18 cellular contexts compared by ENCODE assay signal in genomic region chr13:28022848-28023518, GRCh38. TPM values are rescaled to one million over a fixed set of nuclear protein-coding genes. Genes with fewer than 3 reads are reported as not detected.
A peak's percentile ranks its signal among the peaks of the same experiment; 100 is the strongest.
DNase-seq lines count a peak whose midpoint lies in the region; FAIRE-seq and TF ChIP-seq lines count a peak whose summit lies in the region.
"Had no signal": no experiment of that assay in that cellular context is flagged by ENCODE, and none has a peak within 500 bp of the region (broad histone marks: within the 10 kb centered on the region; RNA-seq: fewer than 3 reads in every experiment).

No MANE protein-coding gene starts in this region.

- POLR2A ChIA-PET in GM10248 (lab: Yijun Ruan, JAX): no interaction called here

- H3K27me3 ChIP-seq in cardiac muscle cell: no peaks in the 10 kb centered on the region

- peaks cover 6% of the 10 kb centered on the region for H3K4me1 ChIP-seq in cardiac muscle cell (ENCODE audit: low read depth)
- H3K4me1 ChIP-seq: esophagus muscularis mucosa had no signal

- in situ Hi-C loops in astrocyte of the spinal cord (cut with HindIII; ENCODE audit: low sequenced_read_pairs): no loop called here

- TF ChIP-seq CTCF in cardiac muscle cell (IDR thresholded peaks at IDR 0.05; ENCODE audit: low read depth, low read length) (no peak), astrocyte of the spinal cord (IDR thresholded peaks at IDR 0.05; ENCODE audit: low read depth, low read length) (no peak), GM10248 (IDR thresholded peaks at IDR 0.05; ENCODE audit: control extremely low read depth, extremely low read depth, low read depth, missing control alignments) (no peak)

- H3K36me3 ChIP-seq in cardiac muscle cell: no peaks in the 10 kb centered on the region
- H3K36me3 ChIP-seq: esophagus muscularis mucosa had no signal

- CTCF ChIA-PET in GM10248 (lab: Yijun Ruan, JAX): no interaction called here

- intact Hi-C loops in cardiac septum (cut with DNase I): no loop called here

- DNase-seq in cardiac muscle cell (ENCODE audit: low read depth in 1 of 2, low spot score in 1 of 2) (peak; percentile 13 to 23), cardiac septum (ENCODE audit: low spot score) (no peak), astrocyte of the spinal cord (ENCODE audit: low read depth, low spot score) (peak; percentile 7), left kidney (ENCODE audit: low read depth, low spot score) (peak; percentile 30), urothelium cell line (ENCODE audit: low spot score) (peak; percentile 13), GM10248 (ENCODE audit: extremely low spot score) (no peak), NCI-H187 treated with DMSO at 0.1 percent for 48 hours (lab: John Stamatoyannopoulos, UW) (no peak)
- no peak for DNase-seq in stimulated activated CD4-positive, alpha-beta T cell treated with anti-CD3 and anti-CD28 coated beads, Interleukin-2, amount 100 ng/mL, for 48 hours
- DNase-seq: central memory CD4-positive, alpha-beta T cell; DMS 273 treated with DMSO at 0.1 percent for 48 hours; immature natural killer cell; naive thymus-derived CD4-positive, alpha-beta T cell; NCI-H146; T-helper 17 cell had no signal

- H3K9me3 ChIP-seq in cardiac muscle cell (ENCODE audit: low read depth): no peaks in the 10 kb centered on the region
- H3K9me3 ChIP-seq: esophagus muscularis mucosa had no signal

- FAIRE-seq in urothelium cell line (lab: Jason Lieb, UNC): no peak
- FAIRE-seq: GM19239 had no signal

- no peak overlapping the region for H3K27ac ChIP-seq in cardiac muscle cell
- H3K27ac ChIP-seq: esophagus muscularis mucosa had no signal

- no peak overlapping the region for H3K4me3 ChIP-seq in cardiac muscle cell
- H3K4me3 ChIP-seq in astrocyte of the spinal cord (ENCODE audit: low read depth, low read length): no peak overlapping the region
- H3K4me3 ChIP-seq: esophagus muscularis mucosa had no signal

RNA-seq across cellular contexts. Expression of gene URAD, which starts 34.5 kb away (rescaled TPM):
- total RNA-seq in cardiac muscle cell (not detected in 2 replicates), cardiac septum (not detected)
- not detected in 2 replicates for polyA plus RNA-seq in cardiac muscle cell
- total RNA-seq: activated T-helper 2 cell treated with anti-CD3 and anti-CD28 coated beads, Interferon-gamma antibody, Interleukin-2, Interleukin-4, amounts not matched to agents 10 μg/mL and 5 μg/mL and 100 μg/mL, durations not matched to agents 14 hours and 24 hours and 36 hours; esophagus muscularis mucosa; H4; naive thymus-derived CD4-positive, alpha-beta T cell; T-helper 17 cell had no signal
- polyA plus RNA-seq: immature natural killer cell; naive thymus-derived CD4-positive, alpha-beta T cell had no signal

RNA-seq across cellular contexts. Expression of gene CDX2, which starts 53.9 kb away (rescaled TPM):
- total RNA-seq in cardiac muscle cell (not detected in 2 replicates), cardiac septum (not detected)
- polyA plus RNA-seq in cardiac muscle cell: not detected in 2 replicates
- total RNA-seq: activated T-helper 2 cell treated with anti-CD3 and anti-CD28 coated beads, Interferon-gamma antibody, Interleukin-2, Interleukin-4, amounts not matched to agents 10 μg/mL and 5 μg/mL and 100 μg/mL, durations not matched to agents 14 hours and 24 hours and 36 hours; H4; naive thymus-derived CD4-positive, alpha-beta T cell; T-helper 17 cell had no signal
- polyA plus RNA-seq: immature natural killer cell; naive thymus-derived CD4-positive, alpha-beta T cell had no signal

Comparison
In these comparisons a context has a peak if more than half of its experiments do, and no peak if none do; other contexts are left out.
1. DNase-seq: peak in cardiac muscle cell (2 of 2), astrocyte of the spinal cord (single experiment), left kidney (single experiment) and urothelium cell line (single experiment); none in cardiac septum (single experiment), GM10248 (single experiment), NCI-H187 treated with DMSO at 0.1 percent for 48 hours (single experiment) and stimulated activated CD4-positive, alpha-beta T cell treated with anti-CD3 and anti-CD28 coated beads, Interleukin-2, amount 100 ng/mL, for 48 hours (0 of 2).